Comparison of ENCODE assay signal across 14 cellular contexts in the genomic region with DNA sequence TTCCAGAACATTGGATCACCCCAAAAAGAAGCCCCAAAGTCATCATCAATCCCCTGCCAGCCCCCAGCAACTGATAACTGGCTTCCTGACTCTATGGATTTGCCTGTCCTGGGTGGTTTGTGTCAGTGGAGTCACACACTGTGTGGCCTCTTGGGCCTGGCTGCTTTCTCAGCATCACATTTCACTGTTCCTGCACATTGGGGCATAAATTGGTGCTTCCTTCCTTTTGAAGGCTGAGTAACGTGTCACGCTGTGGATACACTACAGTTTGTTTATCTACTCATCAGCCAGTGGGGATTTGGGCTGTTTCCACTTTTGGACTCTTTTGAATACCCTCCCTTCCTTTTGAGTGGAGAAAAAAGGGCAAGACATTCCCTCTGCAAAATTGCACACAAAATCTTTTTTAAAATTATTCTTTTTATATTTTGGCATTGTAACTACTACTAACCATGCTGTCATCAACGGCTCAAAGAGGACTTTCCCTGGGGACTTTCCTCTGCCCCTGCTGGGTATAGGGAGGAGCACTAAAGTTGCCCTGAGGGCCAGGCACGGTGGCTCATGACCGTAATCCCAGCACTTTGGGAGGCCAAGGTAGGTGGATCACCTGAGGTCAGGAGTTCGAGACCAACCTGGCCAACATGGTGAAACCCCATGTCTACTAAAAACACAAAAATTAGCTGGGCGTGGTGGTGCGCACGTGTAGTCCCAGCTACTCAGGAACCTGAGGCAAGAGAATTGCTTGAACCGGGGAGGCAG. TPM values are rescaled to one million over a fixed set of nuclear protein-coding genes. Genes with fewer than 3 reads are reported as not detected.
DNase-seq lines count a peak whose midpoint lies in the region; ATAC-seq and TF ChIP-seq lines count a peak whose summit lies in the region.
"Had no signal": no experiment of that assay in that cellular context is flagged by ENCODE, and none has a peak within 500 bp of the region (broad histone marks: within the 10 kb centered on the region; RNA-seq: fewer than 3 reads in every experiment).

No MANE protein-coding gene starts in this region.

- H4K20me1 ChIP-seq in PC-9 (ENCODE audit: insufficient read depth) (no peaks in the 10 kb centered on the region), hepatocyte (ENCODE audit: insufficient read depth, poor library complexity, severe bottlenecking) (no peaks in the 10 kb centered on the region)

- CTCF ChIA-PET in PC-9 (lab: Charles Lee): no interaction called here

- H3K36me3 ChIP-seq in PC-9 (ENCODE audit: low read depth): no peaks in the 10 kb centered on the region
- H3K36me3 ChIP-seq in esophagus squamous epithelium: no peaks in the 10 kb centered on the region
- H3K36me3 ChIP-seq in hepatocyte (replicated peaks; ENCODE audit: insufficient read depth, low read depth): no peaks in the 10 kb centered on the region
- H3K36me3 ChIP-seq: pancreas had no signal

- peaks cover 64% of the 10 kb centered on the region for H3F3A ChIP-seq in PC-9 (ENCODE audit: insufficient read depth, low read depth)

- H3K27me3 ChIP-seq in PC-9 (ENCODE audit: insufficient read depth, low read depth) (no peaks in the 10 kb centered on the region), esophagus squamous epithelium (peaks cover 0 to 1% (median 0%) of the 10 kb centered on the region in 4 donors), hepatocyte (no peaks in the 10 kb centered on the region)
- H3K27me3 ChIP-seq: pancreas had no signal

- DNase-seq in Right ventricle myocardium inferior (ENCODE audit: missing footprints) (peak; percentile 52), left ventricle myocardium superior (no peak), PC-9 (no peak), esophagus squamous epithelium (lab: John Stamatoyannopoulos, UW) (no peak), hepatocyte (ENCODE audit: low spot score) (no peak), GM20000 (ENCODE audit: low spot score) (no peak)
- no peak for DNase-seq in stimulated activated naive CD8-positive, alpha-beta T cell treated with anti-CD3 and anti-CD28 coated beads, Interleukin-15, Interleukin-2, amounts not matched to agents 100 U/mL and 50 U/mL, for 24 hours
- DNase-seq: activated CD4-positive, alpha-beta T cell treated with anti-CD3 and anti-CD28 coated beads, Interleukin-2, amount 50 U/mL, for 48 hours; activated effector memory CD4-positive, alpha-beta T cell treated with anti-CD3 and anti-CD28 coated beads, Interleukin-2, amount 50 U/mL, for 16 hours; effector CD8-positive, alpha-beta T cell; NCI-H187; pancreas; SHP77 treated with DMSO at 0.1 percent for 48 hours had no signal

- H3K9me3 ChIP-seq in PC-9 (ENCODE audit: insufficient read depth, low read depth): no peaks in the 10 kb centered on the region
- H3K9me3 ChIP-seq in esophagus squamous epithelium: no peaks in the 10 kb centered on the region
- H3K9me3 ChIP-seq in hepatocyte (ENCODE audit: low read depth): no peaks in the 10 kb centered on the region
- H3K9me3 ChIP-seq: pancreas had no signal

- H3K4me3 ChIP-seq in PC-9: no peak overlapping the region
- H3K4me3 ChIP-seq in esophagus squamous epithelium: no peak overlapping the region
- H3K4me3 ChIP-seq in hepatocyte: no peak overlapping the region
- H3K4me3 ChIP-seq: pancreas had no signal

- POLR2A ChIA-PET in PC-9 (lab: Charles Lee; ENCODE audit: unreplicated experiment): no interaction called here

- intact Hi-C loops in Right ventricle myocardium inferior (cut with DNase I): loop anchor here (5.0 kb wide), 1 partner anchor 192 kb away; the partner anchor contains the start of gene CERK
- intact Hi-C loops in left ventricle myocardium superior (cut with micrococcal nuclease): no loop called here
- intact Hi-C loops in PC-9 (cut with micrococcal nuclease; ENCODE audit: unreplicated experiment): loop anchor here (5.0 kb wide), 1 partner anchor 207 kb away; no protein-coding TSS in a partner anchor
- intact Hi-C loops in esophagus squamous epithelium (cut with DNase I): no loop called here

- H2AFZ ChIP-seq in PC-9 (no peak overlapping the region), hepatocyte (no peak overlapping the region)

- no TSS peak for BruUV-seq in PC-9 (replicated peaks; lab: Mats Ljungman, UMichigan)

- no peak for TF ChIP-seq POLR2A in esophagus squamous epithelium (IDR thresholded peaks at IDR 0.05)

- H3K79me2 ChIP-seq in PC-9 (ENCODE audit: low read depth) (0 out of 2 replicates have a peak, but pooled peaks cover 4% of the 10 kb centered on the region), hepatocyte (no peaks in the 10 kb centered on the region)

- H3K27ac ChIP-seq in PC-9 (peak overlapping the region; percentile 14), esophagus squamous epithelium (peak overlapping the region in 3 of 4 donors; percentile 28 to 57 (median 33)), hepatocyte (no peak overlapping the region)
- H3K27ac ChIP-seq: pancreas had no signal

- H3K4me2 ChIP-seq in PC-9: no peak overlapping the region
- no peak overlapping the region for H3K4me2 ChIP-seq in hepatocyte

- WGBS in esophagus squamous epithelium, 2 donors: 23 to 39% methylated on average over 9 of the region's 10 CpGs
- WGBS in hepatocyte (ENCODE audit: low lambda C conversion rate, missing lambda C conversion rate): 75% methylated on average over 10 of the region's 10 CpGs

- H3K9me2 ChIP-seq in PC-9 (ENCODE audit: insufficient read depth) (no peaks in the 10 kb centered on the region), hepatocyte (replicated peaks; ENCODE audit: insufficient read depth) (no peaks in the 10 kb centered on the region)

- H3K4me1 ChIP-seq in PC-9 (replicated peaks; ENCODE audit: insufficient read depth) (peaks cover 49% of the 10 kb centered on the region), esophagus squamous epithelium (peaks cover 29 to 82% (median 48%) of the 10 kb centered on the region in 3 donors), hepatocyte (ENCODE audit: insufficient read depth) (peaks cover 30% of the 10 kb centered on the region)

- TF ChIP-seq CTCF in PC-9 (conservative IDR thresholded peaks at IDR 0.05) (no peak), esophagus squamous epithelium (IDR thresholded peaks at IDR 0.05) (no peak), hepatocyte (IDR thresholded peaks at IDR 0.05; ENCODE audit: poor library complexity) (no peak), GM20000 (IDR thresholded peaks at IDR 0.05; ENCODE audit: extremely low read depth, missing control alignments) (no peak)

- ATAC-seq in Right ventricle myocardium inferior (no peak), left ventricle myocardium superior (no peak), HG03108 (IDR thresholded peaks at IDR 0.05; ENCODE audit: unreplicated experiment) (no peak)
- ATAC-seq in stimulated activated naive CD8-positive, alpha-beta T cell treated with anti-CD3 and anti-CD28 coated beads, Interleukin-15, Interleukin-2, amounts not matched to agents 100 U/mL and 50 U/mL, for 24 hours: peak; percentile 41
- ATAC-seq: pancreas had no signal

RNA-seq across cellular contexts. Expression of gene CELSR1, which starts 7.8 kb away (rescaled TPM):
- total RNA-seq in Right ventricle myocardium inferior (8.4 TPM), left ventricle myocardium superior (9.7 TPM), PC-9 (2021) (37.6 and 55.4 TPM in 2 replicates), esophagus squamous epithelium (10 to 100 TPM; 38.7 to 50.6 (median 43.7) TPM), hepatocyte (5.8 and 8.7 TPM in 2 replicates)
- 3.0 and 4.9 TPM in 2 replicates for polyA plus RNA-seq in hepatocyte

Comparison
In these comparisons a context has a peak if more than half of its experiments do, and no peak if none do; other contexts are left out.
1. intact Hi-C loops: an anchor here in Right ventricle myocardium inferior (5.0 kb wide) and PC-9 (5.0 kb wide); none called in left ventricle myocardium superior and esophagus squamous epithelium.